Comparison of ENCODE assay signal across 8 cellular contexts in genomic region chr2:144523606-144524131, GRCh38. TPM values are rescaled to one million over a fixed set of nuclear protein-coding genes. Genes with fewer than 3 reads are reported as not detected.
A peak's percentile ranks its signal among the peaks of the same experiment; 100 is the strongest.
DNase-seq lines count a peak whose midpoint lies in the region; ATAC-seq and TF ChIP-seq lines count a peak whose summit lies in the region.

No MANE protein-coding gene starts in this region.

- H3K9ac ChIP-seq in trophoblast cell (ENCODE audit: low read length) = no peak overlapping the region

- H3K4me2 ChIP-seq in trophoblast cell (ENCODE audit: low read length) = peak overlapping the region; percentile 70

- H2AFZ ChIP-seq in trophoblast cell (ENCODE audit: insufficient read depth, low read length, poor library complexity) = no peak overlapping the region

- no peak overlapping the region for H2BK120ac ChIP-seq in trophoblast cell (ENCODE audit: insufficient read depth, low read length, poor library complexity)

- DNase-seq in H7 (peak; percentile 77), SK-MEL-5 (ENCODE audit: low read depth, low spot score) (peak; percentile 33), fibroblast of mammary gland (ENCODE audit: low read depth) (no peak), trophoblast cell (no peak), foreskin melanocyte (no peak), cerebellar nuclear complex (lab: John Stamatoyannopoulos, UW) (no peak)

- no peaks in the 10 kb centered on the region for H3K9me3 ChIP-seq in trophoblast cell (ENCODE audit: insufficient read depth, low read depth, low read length)

- H3K4me3 ChIP-seq in H7 (ENCODE audit: insufficient read depth, low read depth, low read length) (peak overlapping the region; percentile 37), fibroblast of mammary gland (ENCODE audit: control insufficient read depth, low read depth, low read length) (peak overlapping the region; percentile 65), trophoblast cell (ENCODE audit: low read depth, low read length) (peak overlapping the region; percentile 45)

- in situ Hi-C loops in SK-MEL-5 (cut with HindIII; ENCODE audit: low pct_unique_long_range_greater_than_20kb, low sequenced_read_pairs) = loop anchor here (25.0 kb wide), 1 partner anchor 414 kb away; no protein-coding TSS in a partner anchor

- no peak overlapping the region for H3K4ac ChIP-seq in trophoblast cell (ENCODE audit: low read depth, low read length)

- H3K18ac ChIP-seq in trophoblast cell (ENCODE audit: low read length) = no peak overlapping the region

- WGBS in trophoblast cell (ENCODE audit: extremely low coverage, insufficient coverage, insufficient read length) = no CpG with 5 or more reads among the region's 15 CpGs

- no peak overlapping the region for H3K27ac ChIP-seq in trophoblast cell (ENCODE audit: low read depth, low read length)

- no peak overlapping the region for H4K12ac ChIP-seq in trophoblast cell (ENCODE audit: low read depth, low read length)

- peak overlapping the region; percentile 53 for H2BK12ac ChIP-seq in trophoblast cell (ENCODE audit: low read length)

- H2AK5ac ChIP-seq in trophoblast cell (ENCODE audit: low read length) = no peak overlapping the region

- H4K91ac ChIP-seq in trophoblast cell (ENCODE audit: low read depth, low read length) = no peak overlapping the region

- H3K14ac ChIP-seq in trophoblast cell (ENCODE audit: low read length) = no peak overlapping the region

- no peaks in the 10 kb centered on the region for H3K36me3 ChIP-seq in H7 (replicated peaks; ENCODE audit: control insufficient read depth, insufficient read depth, low read length)
- no peaks in the 10 kb centered on the region for H3K36me3 ChIP-seq in trophoblast cell (ENCODE audit: control insufficient read depth in 1 of 2, insufficient read depth in 2 of 2, low read length in 2 of 2)

- no peak overlapping the region for H4K8ac ChIP-seq in trophoblast cell (ENCODE audit: low read depth, low read length)

- no peaks in the 10 kb centered on the region for H3K79me2 ChIP-seq in trophoblast cell (ENCODE audit: control insufficient read depth, insufficient read depth, low read length, poor library complexity)

- no peak for TF ChIP-seq CTCF in fibroblast of mammary gland (conservative IDR thresholded peaks at IDR 0.05; ENCODE audit: control insufficient read depth, insufficient read depth, low read depth, low read length)

- H3K79me1 ChIP-seq in trophoblast cell (ENCODE audit: low read length) = peaks cover 1% of the 10 kb centered on the region

- H3K27me3 ChIP-seq in H7 (ENCODE audit: control insufficient read depth, insufficient read depth, low read length) = peaks cover 37% of the 10 kb centered on the region
- H3K27me3 ChIP-seq in trophoblast cell (ENCODE audit: insufficient read depth, low read length) = peaks cover 24% of the 10 kb centered on the region

- H2BK5ac ChIP-seq in trophoblast cell (ENCODE audit: low read depth, low read length, poor library complexity) = no peak overlapping the region

- H3K23ac ChIP-seq in trophoblast cell (ENCODE audit: low read length) = no peak overlapping the region

- peaks cover 0 to 2% of the 10 kb centered on the region in 2 experiments for H3K4me1 ChIP-seq in trophoblast cell (ENCODE audit: control insufficient read depth in 1 of 2, insufficient read depth in 2 of 2, low read length in 2 of 2)

- ATAC-seq in GM21619 (IDR thresholded peaks at IDR 0.05; ENCODE audit: unreplicated experiment) (no peak), GM21360 (IDR thresholded peaks at IDR 0.05; ENCODE audit: unreplicated experiment) (no peak)

RNA-seq across cellular contexts. Expression of gene ZEB2, which starts 3.8 kb away (rescaled TPM):
- 4.9 and 6.3 TPM in 2 replicates for total RNA-seq in H7 (2014; rRNA removed; shearing (Covaris generic))
- total RNA-seq in SK-MEL-5 (2014; rRNA removed; shearing (Covaris generic)) = 71.9 and 85.0 TPM in 2 replicates
- polyA plus RNA-seq in SK-MEL-5 (2015; cell fraction: cytosol; rRNA removed) = 32.1 and 53.9 TPM in 2 replicates
- 45.6 and 57.5 TPM in 2 replicates for polyA plus RNA-seq in SK-MEL-5 (2015; cell fraction: nucleus; rRNA removed)
- polyA plus RNA-seq in trophoblast cell (2013) = 4.0 and 4.4 TPM in 2 replicates

Comparison
In these comparisons a context has a peak if more than half of its experiments do, and no peak if none do; other contexts are left out.
1. DNase-seq: peak in H7 (single experiment) and SK-MEL-5 (single experiment); none in fibroblast of mammary gland (single experiment), trophoblast cell (0 of 2), foreskin melanocyte (single experiment) and cerebellar nuclear complex (0 of 2).
2. RNA of gene ZEB2, which starts 3.8 kb away (total RNA-seq): 71.9 to 85.0 TPM in SK-MEL-5; 4.9 to 6.3 TPM in H7; every median in the first group is over 10 times any median in the second.
3. Peak in every context shown above with its lines, with median percentiles within 50 percentile points of each other: H3K4me3 ChIP-seq.